Comparison of ENCODE assay signal across 8 cellular contexts in genomic region chr3:79521221-79521848, GRCh38.
DNase-seq lines count a peak whose midpoint lies in the region; ATAC-seq and TF ChIP-seq lines count a peak whose summit lies in the region.

No MANE protein-coding gene starts in this region.

- intact Hi-C loops in breast epithelium (cut with DNase I; ENCODE audit: low total_unique reads): no loop called here

- H3K4me1 ChIP-seq in breast epithelium: no peaks in the 10 kb centered on the region

- H3K36me3 ChIP-seq in breast epithelium: no peaks in the 10 kb centered on the region

- no peaks in the 10 kb centered on the region for H3K27me3 Mint-ChIP-seq in activated naive CD8-positive, alpha-beta T cell treated with anti-CD3 and anti-CD28 coated beads, Interleukin-2, amount 50 U/mL, for 24 hours
- peaks cover 2% of the 10 kb centered on the region for H3K27me3 Mint-ChIP-seq in activated naive CD8-positive, alpha-beta T cell treated with anti-CD3 and anti-CD28 coated beads for 36 hours

- TF ChIP-seq CTCF in breast epithelium (IDR thresholded peaks at IDR 0.05): peak in 2 of 3 donors; percentile 41 to 48

- H3K9me3 ChIP-seq in breast epithelium: no peaks in the 10 kb centered on the region

- H3K27ac Mint-ChIP-seq in activated naive CD8-positive, alpha-beta T cell treated with anti-CD3 and anti-CD28 coated beads, Interleukin-2, amount 50 U/mL, for 24 hours: no peak overlapping the region
- H3K27ac Mint-ChIP-seq in activated naive CD8-positive, alpha-beta T cell treated with anti-CD3 and anti-CD28 coated beads for 36 hours: no peak overlapping the region

- H3K27ac ChIP-seq in breast epithelium: no peak overlapping the region

- peak; percentile 2 for DNase-seq in activated naive CD8-positive, alpha-beta T cell treated with anti-CD3 and anti-CD28 coated beads, Interleukin-2, amount 50 U/mL, for 24 hours
- no peak for DNase-seq in activated naive CD8-positive, alpha-beta T cell treated with anti-CD3 and anti-CD28 coated beads for 36 hours
- DNase-seq in NCI-H345 treated with DMSO at 0.1 percent for 48 hours (lab: John Stamatoyannopoulos, UW; ENCODE audit: unreplicated experiment) (peak; percentile 4), breast epithelium (ENCODE audit: low spot score in 2 of 2) (no peak), medulla oblongata (ENCODE audit: extremely low spot score) (peak; percentile 62), NK-92 (lab: John Stamatoyannopoulos, UW; ENCODE audit: unreplicated experiment) (no peak)

- no peaks in the 10 kb centered on the region for H3K4me1 Mint-ChIP-seq in activated naive CD8-positive, alpha-beta T cell treated with anti-CD3 and anti-CD28 coated beads, Interleukin-2, amount 50 U/mL, for 24 hours
- H3K4me1 Mint-ChIP-seq in activated naive CD8-positive, alpha-beta T cell treated with anti-CD3 and anti-CD28 coated beads for 36 hours: peaks cover 4% of the 10 kb centered on the region

- H3K36me3 Mint-ChIP-seq in activated naive CD8-positive, alpha-beta T cell treated with anti-CD3 and anti-CD28 coated beads, Interleukin-2, amount 50 U/mL, for 24 hours (ENCODE audit: low read depth): no peaks in the 10 kb centered on the region
- no peaks in the 10 kb centered on the region for H3K36me3 Mint-ChIP-seq in activated naive CD8-positive, alpha-beta T cell treated with anti-CD3 and anti-CD28 coated beads for 36 hours

- H3K27me3 ChIP-seq in breast epithelium: no peaks in the 10 kb centered on the region

- no peaks in the 10 kb centered on the region for H3K9me3 Mint-ChIP-seq in activated naive CD8-positive, alpha-beta T cell treated with anti-CD3 and anti-CD28 coated beads, Interleukin-2, amount 50 U/mL, for 24 hours
- H3K9me3 Mint-ChIP-seq in activated naive CD8-positive, alpha-beta T cell treated with anti-CD3 and anti-CD28 coated beads for 36 hours: no peaks in the 10 kb centered on the region

- no peak for ATAC-seq in activated naive CD8-positive, alpha-beta T cell treated with anti-CD3 and anti-CD28 coated beads, Interleukin-2, amount 50 U/mL, for 24 hours
- ATAC-seq in HG02798 (IDR thresholded peaks at IDR 0.05; ENCODE audit: poor library complexity, unreplicated experiment) (peak; percentile 71), HG02840 (IDR thresholded peaks at IDR 0.05; ENCODE audit: low FRiP score, unreplicated experiment) (no peak)

- TF ChIP-seq POLR2A in breast epithelium (IDR thresholded peaks at IDR 0.05): no peak

- no peak overlapping the region for H3K4me3 ChIP-seq in breast epithelium

- H3K4me3 Mint-ChIP-seq in activated naive CD8-positive, alpha-beta T cell treated with anti-CD3 and anti-CD28 coated beads, Interleukin-2, amount 50 U/mL, for 24 hours: no peak overlapping the region
- H3K4me3 Mint-ChIP-seq in activated naive CD8-positive, alpha-beta T cell treated with anti-CD3 and anti-CD28 coated beads for 36 hours: no peak overlapping the region

Comparison
In these comparisons a context has a peak if more than half of its experiments do, and no peak if none do; other contexts are left out.
1. DNase-seq: peak in activated naive CD8-positive, alpha-beta T cell treated with anti-CD3 and anti-CD28 coated beads, Interleukin-2, amount 50 U/mL, for 24 hours (single experiment), NCI-H345 treated with DMSO at 0.1 percent for 48 hours (single experiment) and medulla oblongata (single experiment); none in activated naive CD8-positive, alpha-beta T cell treated with anti-CD3 and anti-CD28 coated beads for 36 hours (single experiment), breast epithelium (0 of 2) and NK-92 (single experiment).